ENCODE assay signal across 22 cellular contexts in genomic region chr5:111635946-111636315, GRCh38.
A peak's percentile ranks its signal among the peaks of the same experiment; 100 is the strongest.
DNase-seq lines count a peak whose midpoint lies in the region; ATAC-seq, FAIRE-seq and TF ChIP-seq lines count a peak whose summit lies in the region.
"Had no signal": no experiment of that assay in that cellular context is flagged by ENCODE, and none has a peak within 500 bp of the region (broad histone marks: within the 10 kb centered on the region; RNA-seq: fewer than 3 reads in every experiment).

No MANE protein-coding gene starts in this region.

- no peak for TF ChIP-seq POLR2A in right lobe of liver (IDR thresholded peaks at IDR 0.05)

- H3K27me3 ChIP-seq in left ventricle myocardium inferior (ENCODE audit: low read depth) (no peaks in the 10 kb centered on the region), right lobe of liver (no peaks in the 10 kb centered on the region), subcutaneous abdominal adipose tissue (ENCODE audit: control insufficient read depth in 5 of 5, insufficient read depth in 4 of 5, low read length in 5 of 5) (no peaks in the 10 kb centered on the region)

- 30% methylated on average over 3 of the region's 3 CpGs for WGBS in right lobe of liver (ENCODE audit: insufficient coverage, low coverage, low lambda C conversion rate, missing lambda C conversion rate)

- H3K36me3 ChIP-seq in left ventricle myocardium inferior: no peaks in the 10 kb centered on the region
- H3K36me3 ChIP-seq in right lobe of liver: no peaks in the 10 kb centered on the region
- no peaks in the 10 kb centered on the region for H3K36me3 ChIP-seq in subcutaneous abdominal adipose tissue (ENCODE audit: control insufficient read depth in 5 of 5, insufficient read depth in 5 of 5, low read length in 5 of 5)
- H3K36me3 ChIP-seq in kidney (ENCODE audit: control insufficient read depth in 1 of 2, insufficient read depth in 2 of 2, low read length in 2 of 2): no peaks in the 10 kb centered on the region

- ATAC-seq in left cardiac atrium (peak; percentile 47 to 74), right lobe of liver (peak; percentile 63 to 84 (median 70))
- ATAC-seq: activated CD8-positive, alpha-beta memory T cell treated with anti-CD3 and anti-CD28 coated beads, Interleukin-2, amount 10 ng/mL, durations not matched to agents 7 days and 5 days; K562; T-helper 17 cell had no signal

- no peak for FAIRE-seq in kidney (lab: Jason Lieb, UNC)
- FAIRE-seq: A204.1, D721Med, H1, K562 had no signal

- H3K9me3 ChIP-seq in left ventricle myocardium inferior (replicated peaks): peaks cover 38% of the 10 kb centered on the region
- peaks cover 0 to 6% (median 0%) of the 10 kb centered on the region in 4 donors for H3K9me3 ChIP-seq in right lobe of liver
- H3K9me3 ChIP-seq in subcutaneous abdominal adipose tissue (ENCODE audit: control insufficient read depth in 5 of 5, low read length in 5 of 5): peaks cover 0 to 30% (median 18%) of the 10 kb centered on the region in 5 donors
- peaks cover 0 to 13% of the 10 kb centered on the region in 2 donors for H3K9me3 ChIP-seq in kidney (ENCODE audit: control insufficient read depth in 1 of 2, low read length in 2 of 2)

- intact Hi-C loops in left cardiac atrium (cut with DNase I) (no loop called here), left ventricle myocardium inferior (cut with micrococcal nuclease) (no loop called here), right lobe of liver (cut with DNase I) (no loop called here), kidney (cut with DNase I) (no loop called here)

- H3K4me1 ChIP-seq in left ventricle myocardium inferior (peaks cover 10% of the 10 kb centered on the region), right lobe of liver (peaks cover 0 to 12% (median 0%) of the 10 kb centered on the region in 4 donors), subcutaneous abdominal adipose tissue (ENCODE audit: control insufficient read depth in 5 of 5, insufficient read depth in 5 of 5, low read length in 5 of 5) (peaks cover 0 to 16% (median 11%) of the 10 kb centered on the region in 5 donors), kidney (ENCODE audit: control insufficient read depth in 1 of 2, insufficient read depth in 1 of 2, low read depth in 1 of 2, low read length in 2 of 2) (no peaks in the 10 kb centered on the region)

- TF ChIP-seq CTCF in left ventricle myocardium inferior (IDR thresholded peaks at IDR 0.05; ENCODE audit: borderline replicate concordance) (no peak), right lobe of liver (IDR thresholded peaks at IDR 0.05) (no peak), kidney (IDR thresholded peaks at IDR 0.05; ENCODE audit: borderline replicate concordance, extremely low read depth, insufficient read depth) (no peak)

- no peak overlapping the region for H3K4me3 ChIP-seq in left ventricle myocardium inferior
- peak overlapping the region in 2 of 3 donors; percentile 2 to 17 for H3K4me3 ChIP-seq in right lobe of liver
- no peak overlapping the region for H3K4me3 ChIP-seq in subcutaneous abdominal adipose tissue (ENCODE audit: low read depth in 1 of 5, low read length in 5 of 5)
- no peak overlapping the region for H3K4me3 ChIP-seq in kidney (ENCODE audit: low read length in 2 of 2)
- H3K4me3 ChIP-seq: K562 had no signal

- H3K9ac ChIP-seq in subcutaneous abdominal adipose tissue (ENCODE audit: low read length in 5 of 5) (peak overlapping the region in 1 of 5 donors; percentile 65), kidney (ENCODE audit: low read length in 2 of 2) (no peak overlapping the region)

- H3K27ac ChIP-seq in left ventricle myocardium inferior (replicated peaks): no peak overlapping the region
- H3K27ac ChIP-seq in right lobe of liver: peak overlapping the region in 2 of 3 donors; percentile 69 to 78
- H3K27ac ChIP-seq in subcutaneous abdominal adipose tissue (ENCODE audit: low read depth, low read length): peak overlapping the region; percentile 85
- H3K27ac ChIP-seq in kidney (ENCODE audit: low read depth in 2 of 2, low read length in 2 of 2): no peak overlapping the region
- H3K27ac ChIP-seq: C4-2B had no signal

- DNase-seq in left cardiac atrium (no peak), left ventricle myocardium inferior (no peak), fibroblast of gingiva (ENCODE audit: low read depth) (peak; percentile 86), right lobe of liver (no peak), cerebellum (ENCODE audit: low spot score) (no peak), SW 1271 (lab: John Stamatoyannopoulos, UW) (no peak), kidney (no peak)
- DNase-seq: activated CD4-positive, alpha-beta T cell treated with anti-CD3 and anti-CD28 coated beads, Interleukin-2, amount 10 ng/mL, durations not matched to agents 7 days and 5 days; activated CD8-positive, alpha-beta memory T cell treated with anti-CD3 and anti-CD28 coated beads, Interleukin-2, amount 10 ng/mL, durations not matched to agents 7 days and 5 days; activated naive CD4-positive, alpha-beta T cell treated with anti-CD3 and anti-CD28 coated beads, Interleukin-2, amount 50 U/mL, for 16 hours; aorta; effector memory CD4-positive, alpha-beta T cell; EL; NCI-H1694; retina; T-helper 17 cell had no signal

Comparison
In these comparisons a context has a peak if more than half of its experiments do, and no peak if none do; other contexts are left out.
1. H3K27ac ChIP-seq: peak in right lobe of liver (2 of 3) and subcutaneous abdominal adipose tissue (single experiment); none in left ventricle myocardium inferior (single experiment) and kidney (0 of 2).
2. H3K4me3 ChIP-seq: peak in right lobe of liver (2 of 3); none in left ventricle myocardium inferior (single experiment), subcutaneous abdominal adipose tissue (0 of 5) and kidney (0 of 2).